Comparison of ENCODE assay signal across 10 cellular contexts in the genomic region with DNA sequence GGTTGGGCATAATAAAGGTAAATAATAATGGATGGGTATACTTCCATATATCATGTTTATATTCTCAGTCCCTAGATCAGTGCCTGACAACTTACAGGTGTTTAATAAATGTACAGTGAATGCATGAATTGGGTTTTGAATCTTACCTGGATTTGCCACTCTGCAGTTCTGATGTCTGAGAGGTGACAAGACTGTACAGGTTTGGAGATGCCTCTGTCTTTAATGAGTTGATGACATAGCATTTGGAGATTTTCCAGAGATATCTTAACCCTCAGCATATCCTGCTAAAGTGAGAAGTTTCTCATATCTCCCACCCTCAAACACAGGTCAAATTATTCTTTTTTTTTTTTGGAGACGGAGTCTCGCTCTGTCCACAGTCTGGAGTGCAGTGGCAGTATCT. TPM values are rescaled to one million over a fixed set of nuclear protein-coding genes. Genes with fewer than 3 reads are reported as not detected.
A peak's percentile ranks its signal among the peaks of the same experiment; 100 is the strongest.
DNase-seq lines count a peak whose midpoint lies in the region; ATAC-seq and TF ChIP-seq lines count a peak whose summit lies in the region.
"Had no signal": no experiment of that assay in that cellular context is flagged by ENCODE, and none has a peak within 500 bp of the region (broad histone marks: within the 10 kb centered on the region; RNA-seq: fewer than 3 reads in every experiment).

No MANE protein-coding gene starts in this region.

- no TSS peak for BruUV-seq in HCT116 (replicated peaks; lab: Mats Ljungman, UMichigan)

- no peak for ATAC-seq in SK-N-SH treated with all-trans-retinoic acid at 6 μM for 48 hours
- no peak for ATAC-seq in HCT116

- H3K27me3 Mint-ChIP-seq in nephron progenitor cell (ENCODE audit: low read depth, poor library complexity), result no peaks in the 10 kb centered on the region

- intact Hi-C loops in HCT116 (cut with micrococcal nuclease), result no loop called here
- intact Hi-C loops in ascending aorta (cut with DNase I), result loop anchor here (5.0 kb wide), 1 partner anchor 46 kb away; no protein-coding TSS in a partner anchor

- CTCF ChIA-PET in SK-N-SH (lab: Yijun Ruan, JAX) (interaction anchor here (0.7 to 1.2 kb wide), 2 partner anchors 160 to 314 kb away, joined by 3 read pairs; no protein-coding TSS in a partner anchor), HCT116 (lab: Charles Lee) (no interaction called here)

- 100% methylated on average over 2 of the region's 2 CpGs for WGBS in SK-N-SH (ENCODE audit: low lambda C conversion rate)

- no peak for TF ChIP-seq RAD21 in SK-N-SH (IDR thresholded peaks at IDR 0.05; ENCODE audit: low read length)
- TF ChIP-seq RAD21 in HCT116 (IDR thresholded peaks at IDR 0.05; ENCODE audit: low read depth), result no peak

- no peak overlapping the region for H3K9ac ChIP-seq in SK-N-SH
- no peak overlapping the region for H3K9ac ChIP-seq in HCT116 (ENCODE audit: low read length)

- H3K36me3 ChIP-seq in SK-N-SH (replicated peaks in 1 of 2; ENCODE audit: control insufficient read depth in 1 of 2, insufficient read depth in 2 of 2, low read length in 1 of 2), result no peaks in the 10 kb centered on the region
- H3K36me3 ChIP-seq in HCT116 (ENCODE audit: control insufficient read depth in 1 of 2, insufficient read depth in 2 of 2, low read length in 2 of 2), result no peaks in the 10 kb centered on the region
- no peaks in the 10 kb centered on the region for H3K36me3 ChIP-seq in ascending aorta
- H3K36me3 ChIP-seq: thyroid gland had no signal

- no peak for TF ChIP-seq POLR2A in HCT116 (IDR thresholded peaks at IDR 0.05; ENCODE audit: borderline replicate concordance, extremely low read depth, insufficient read depth, insufficient read length)

- H3K79me2 ChIP-seq in SK-N-SH (ENCODE audit: insufficient read depth) (peaks cover 53% of the 10 kb centered on the region), HCT116 (ENCODE audit: insufficient read depth, low read length) (peaks cover 84% of the 10 kb centered on the region)

- H3K9me2 ChIP-seq in SK-N-SH (no peaks in the 10 kb centered on the region), HCT116 (ENCODE audit: insufficient read depth) (no peaks in the 10 kb centered on the region)

- H3K9me3 ChIP-seq in SK-N-SH (no peaks in the 10 kb centered on the region), HCT116 (ENCODE audit: control insufficient read depth in 1 of 2, insufficient read depth in 1 of 2, low read depth in 1 of 2, low read length in 2 of 2) (no peaks in the 10 kb centered on the region), ascending aorta (no peaks in the 10 kb centered on the region)
- H3K9me3 ChIP-seq: thyroid gland had no signal

- peaks cover 44% of the 10 kb centered on the region for H3K4me1 Mint-ChIP-seq in nephron progenitor cell

- H3K4me3 ChIP-seq in SK-N-SH (ENCODE audit: low read depth in 2 of 2, low read length in 1 of 2) (no peak overlapping the region), HCT116 (replicated peaks in 1 of 2; ENCODE audit: low read depth in 1 of 2, low read length in 2 of 2) (no peak overlapping the region), coronary artery (peak overlapping the region; percentile 86), ascending aorta (peak overlapping the region in 1 of 2 donors; percentile 77)

- POLR2A ChIA-PET in SK-N-SH (lab: Yijun Ruan, JAX) (interaction anchor here (0.6 kb wide), 1 partner anchor 14 kb away, joined by 3 read pairs; no protein-coding TSS in a partner anchor), HCT116 (lab: Charles Lee) (no interaction called here)

- peaks cover 7% of the 10 kb centered on the region for H3F3A ChIP-seq in SK-N-SH (replicated peaks; ENCODE audit: insufficient read depth)

- no peak for TF ChIP-seq CTCF in SK-N-SH (IDR thresholded peaks at IDR 0.05)
- no peak for TF ChIP-seq CTCF in HCT116 (IDR thresholded peaks at IDR 0.05 in 2 of 3, conservative IDR thresholded peaks at IDR 0.05 in 1 of 3; ENCODE audit: borderline replicate concordance in 1 of 3, insufficient read depth in 1 of 3, low read depth in 2 of 3, low read length in 2 of 3)
- no peak for TF ChIP-seq CTCF in coronary artery (IDR thresholded peaks at IDR 0.05)
- no peak for TF ChIP-seq CTCF in nephron progenitor cell (IDR thresholded peaks at IDR 0.05)
- TF ChIP-seq CTCF in ascending aorta (IDR thresholded peaks at IDR 0.05), result no peak

- peaks cover 0 to 10% of the 10 kb centered on the region in 2 experiments; a peak in 2 of 4 replicates for H3K4me1 ChIP-seq in SK-N-SH (ENCODE audit: control insufficient read depth in 1 of 2, insufficient read depth in 2 of 2, low read depth in 1 of 2, low read length in 1 of 2)
- peaks cover 10 to 17% of the 10 kb centered on the region in 2 experiments for H3K4me1 ChIP-seq in HCT116 (ENCODE audit: control insufficient read depth in 1 of 2, insufficient read depth in 2 of 2, low read length in 2 of 2)
- H3K4me1 ChIP-seq in ascending aorta, result peaks cover 0 to 7% of the 10 kb centered on the region in 2 donors

- H3K27ac Mint-ChIP-seq in nephron progenitor cell, result no peak overlapping the region

- RAD21 ChIA-PET in HCT116 (lab: Charles Lee; ENCODE audit: low non-redundant PET in 1 of 2, low total read pairs in 2 of 2, uncharacterized antibody in 2 of 2, unreplicated experiment in 2 of 2), result no interaction called here

- H3K27ac ChIP-seq in SK-N-SH (ENCODE audit: low read depth in 2 of 2, low read length in 1 of 2) (no peak overlapping the region), HCT116 (ENCODE audit: low read depth, low read length) (no peak overlapping the region), coronary artery (peak overlapping the region in 1 of 2 donors; percentile 9), ascending aorta (no peak overlapping the region)

- no peaks in the 10 kb centered on the region for H3K27me3 ChIP-seq in SK-N-SH (ENCODE audit: insufficient read depth)
- no peaks in the 10 kb centered on the region for H3K27me3 ChIP-seq in HCT116 (ENCODE audit: insufficient read depth, low read length)
- H3K27me3 ChIP-seq in ascending aorta, result no peaks in the 10 kb centered on the region
- H3K27me3 ChIP-seq: thyroid gland had no signal

- no peak for TF ChIP-seq EP300 in SK-N-SH (IDR thresholded peaks at IDR 0.05; ENCODE audit: borderline replicate concordance in 1 of 2, low read depth in 1 of 2, low read length in 1 of 2)

- H4K20me1 ChIP-seq in SK-N-SH (ENCODE audit: insufficient read depth), result no peaks in the 10 kb centered on the region
- no peaks in the 10 kb centered on the region for H4K20me1 ChIP-seq in HCT116 (ENCODE audit: insufficient read depth)

- peak overlapping the region; percentile 100 for H3K4me3 Mint-ChIP-seq in nephron progenitor cell

- H3K4me2 ChIP-seq in SK-N-SH (0 out of 2 replicates have a peak overlapping the region, but pooled peaks have one; percentile 82), HCT116 (ENCODE audit: low read length) (peak overlapping the region; percentile 93; the same call in 1 of the 2 replicates)

- no peaks in the 10 kb centered on the region for H3K36me3 Mint-ChIP-seq in nephron progenitor cell (ENCODE audit: low read depth)

- H3K9me3 Mint-ChIP-seq in nephron progenitor cell, result no peaks in the 10 kb centered on the region

- DNase-seq in SK-N-SH (no peak), HCT116 (ENCODE audit: low read depth, low spot score) (no peak), coronary artery (ENCODE audit: low spot score) (no peak), nephron progenitor cell (no peak), ascending aorta (ENCODE audit: low spot score in 2 of 2) (no peak), ureter (ENCODE audit: low spot score) (no peak), COLO829 (ENCODE audit: low spot score) (no peak)
- DNase-seq: DMS153, thyroid gland had no signal

- H2AFZ ChIP-seq in SK-N-SH (ENCODE audit: low read depth), result no peak overlapping the region
- no peak overlapping the region for H2AFZ ChIP-seq in HCT116 (ENCODE audit: low read depth, low read length, poor library complexity, severe bottlenecking)

TF ChIP-seq in SK-N-SH, 30 proteins besides CTCF, POLR2A, EP300 and RAD21 (continues in another document):
- TF ChIP-seq RFX5 (IDR thresholded peaks at IDR 0.05; ENCODE audit: low read length), result no peak
- TF ChIP-seq GABPA (IDR thresholded peaks at IDR 0.05; ENCODE audit: low read depth), result no peak
- TF ChIP-seq YY1 (IDR thresholded peaks at IDR 0.05; ENCODE audit: low read depth), result no peak
- TF ChIP-seq MEF2A (IDR thresholded peaks at IDR 0.05; ENCODE audit: borderline replicate concordance, low read depth), result no peak
- TF ChIP-seq FOXJ3 (CRISPR knock-in tag; IDR thresholded peaks at IDR 0.05), result no peak

TF ChIP-seq in SK-N-SH treated with all-trans-retinoic acid at 6 μM for 48 hours, 23 proteins besides CTCF, POLR2A, EP300 and RAD21 (continues in another document):
- TF ChIP-seq OSR1 (CRISPR knock-in tag; IDR thresholded peaks at IDR 0.05), result no peak

TF ChIP-seq in HCT116, 20 proteins besides CTCF, POLR2A, EP300 and RAD21 (continues in another document):
- no peak for TF ChIP-seq SIN3A (IDR thresholded peaks at IDR 0.05; ENCODE audit: low read depth)
- no peak for TF ChIP-seq EZH2phosphoT487 (IDR thresholded peaks at IDR 0.05; ENCODE audit: borderline replicate concordance)
- no peak for TF ChIP-seq CEBPB (IDR thresholded peaks at IDR 0.05; ENCODE audit: low read depth)
- TF ChIP-seq, protein P1, sequence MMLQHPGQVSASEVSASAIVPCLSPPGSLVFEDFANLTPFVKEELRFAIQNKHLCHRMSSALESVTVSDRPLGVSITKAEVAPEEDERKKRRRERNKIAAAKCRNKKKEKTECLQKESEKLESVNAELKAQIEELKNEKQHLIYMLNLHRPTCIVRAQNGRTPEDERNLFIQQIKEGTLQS (IDR thresholded peaks at IDR 0.05), result no peak
- TF ChIP-seq POLR2AphosphoS5 (IDR thresholded peaks at IDR 0.05; ENCODE audit: low read depth, low read length), result no peak
- no peak for TF ChIP-seq YY1 (IDR thresholded peaks at IDR 0.05; ENCODE audit: extremely low read depth, insufficient replicate concordance, low read depth, low read length)
- TF ChIP-seq SRF (IDR thresholded peaks at IDR 0.05; ENCODE audit: low read depth), result no peak

RNA-seq across cellular contexts. Expression of gene ANKS1A, which starts 2.2 kb away (rescaled TPM):
- polyA plus RNA-seq in SK-N-SH (2012; rRNA removed), result 7.6 and 8.2 TPM in 2 replicates
- 5.8 and 6.9 TPM in 2 replicates for polyA plus RNA-seq in SK-N-SH (2012; cell fraction: cytosol; rRNA removed)
- polyA plus RNA-seq in SK-N-SH (2012; cell fraction: nucleus; rRNA removed), result 17.6 and 20.8 TPM in 2 replicates
- total RNA-seq in HCT116 (2021; ENCODE audit: unreplicated experiment) (20.6 TPM), ascending aorta (20.9 TPM), ureter (36.0 TPM)
- polyA plus RNA-seq in HCT116 (2012), result 13.0 and 13.4 TPM in 2 replicates

RNA-seq across cellular contexts. Expression of gene TAF11, which starts 3.5 kb away (rescaled TPM):
- 21.8 and 29.3 TPM in 2 replicates for polyA plus RNA-seq in SK-N-SH (2012; rRNA removed)
- 31.0 and 35.6 TPM in 2 replicates for polyA plus RNA-seq in SK-N-SH (2012; cell fraction: cytosol; rRNA removed)
- polyA plus RNA-seq in SK-N-SH (2012; cell fraction: nucleus; rRNA removed), result 25.4 and 38.9 TPM in 2 replicates
- total RNA-seq in HCT116 (2021; ENCODE audit: unreplicated experiment), result 23.7 TPM
- 12.3 and 16.2 TPM in 2 replicates for polyA plus RNA-seq in HCT116 (2012)
- 0.85 TPM for total RNA-seq in ascending aorta
- total RNA-seq in ureter, result 18.4 TPM

Comparison
In these comparisons a context has a peak if more than half of its experiments do, and no peak if none do; other contexts are left out.
1. RNA of gene TAF11, which starts 3.5 kb away (total RNA-seq): 23.7 TPM in HCT116 (single experiment) and 18.4 TPM in ureter (single experiment); 0.85 TPM in ascending aorta (single experiment); every median in the first group is over 10 times any median in the second.